ENCODE assay signal across 8 cellular contexts in genomic region chr11:14520086-14520901, GRCh38. TPM values are rescaled to one million over a fixed set of nuclear protein-coding genes. Genes with fewer than 3 reads are reported as not detected.
DNase-seq lines count a peak whose midpoint lies in the region; ATAC-seq and TF ChIP-seq lines count a peak whose summit lies in the region.

Gene PSMA1, minus strand, starts transcription at chr11:14520386. Its CDS starts 87 bp downstream, at chr11:14520299.

- H4K20me1 ChIP-seq in PC-9 (ENCODE audit: insufficient read depth), result no peaks in the 10 kb centered on the region

- H3F3A ChIP-seq in PC-9 (ENCODE audit: insufficient read depth, low read depth), result peaks cover 4% of the 10 kb centered on the region; the same call in 1 of the 2 replicates

- TF ChIP-seq CTCF in PC-9 (conservative IDR thresholded peaks at IDR 0.05), result peak; percentile 26; the same call in 1 of the 2 replicates

- peak within 1 kb of the TSS; percentile 97 for H2AFZ ChIP-seq in PC-9

- peak within 1 kb of the TSS; percentile 93 for H3K9ac ChIP-seq in mucosa of stomach (ENCODE audit: low read length)

- H3K9me2 ChIP-seq in PC-9 (ENCODE audit: insufficient read depth), result no peaks in the 10 kb centered on the region

- no peaks in the 10 kb centered on the region; the same call in 1 of the 2 replicates for H3K4me1 ChIP-seq in PC-9 (replicated peaks; ENCODE audit: insufficient read depth)
- H3K4me1 ChIP-seq in mucosa of stomach (ENCODE audit: control insufficient read depth, insufficient read depth, low read length), result peaks cover 4% of the 10 kb centered on the region

- H3K36me3 ChIP-seq in PC-9 (ENCODE audit: low read depth) (peaks cover 8% of the 10 kb centered on the region), mucosa of stomach (ENCODE audit: control insufficient read depth, insufficient read depth, low read length) (no peaks in the 10 kb centered on the region)

- BruUV-seq in PC-9 (replicated peaks; lab: Mats Ljungman, UMichigan), result TSS peak; percentile 54

- no peaks in the 10 kb centered on the region for H3K27me3 ChIP-seq in PC-9 (ENCODE audit: insufficient read depth, low read depth)
- H3K27me3 ChIP-seq in mucosa of stomach (ENCODE audit: control insufficient read depth, insufficient read depth, low read length), result no peaks in the 10 kb centered on the region

- peak within 1 kb of the TSS; percentile 80 for H3K4me3 ChIP-seq in Jurkat, Clone E6-1 (ENCODE audit: low read length)
- peak within 1 kb of the TSS; percentile 98 for H3K4me3 ChIP-seq in PC-9
- H3K4me3 ChIP-seq in mucosa of stomach (ENCODE audit: low read length), result peak within 1 kb of the TSS; percentile 94

- DNase-seq in DMS153 treated with DMSO at 0.1 percent for 48 hours (lab: John Stamatoyannopoulos, UW; ENCODE audit: unreplicated experiment) (peak; percentile 94), PC-9 (peak; percentile 83 to 86), erythroblast (lab: John Stamatoyannopoulos, UW) (peak; percentile 95 to 97)
- DNase-seq in Jurkat, Clone E6-1 (ENCODE audit: low read depth, low spot score), result peak; percentile 95
- DNase-seq in activated T-cell treated with anti-CD3 and anti-CD28 coated beads, Interleukin-2, amount 50 U/mL, for 1 hour, result peak; percentile 91
- peak; percentile 74 to 77 for DNase-seq in stimulated activated CD8-positive, alpha-beta memory T cell treated with anti-CD3 and anti-CD28 coated beads, Interleukin-7, amount 100 ng/mL, for 1 hour (ENCODE audit: low read depth in 2 of 2)

- POLR2A ChIA-PET in PC-9 (lab: Charles Lee; ENCODE audit: unreplicated experiment), result interaction anchor here (0.6 kb wide), 1 partner anchor 372 kb away, joined by 6 read pairs; no protein-coding TSS in a partner anchor

- H3K27ac ChIP-seq in PC-9, result peak within 1 kb of the TSS; percentile 93

- CTCF ChIA-PET in PC-9 (lab: Charles Lee), result no interaction called here

- H3K79me2 ChIP-seq in PC-9 (ENCODE audit: low read depth), result peaks cover 37% of the 10 kb centered on the region

- peak within 1 kb of the TSS; percentile 95 for H3K4me2 ChIP-seq in PC-9

- intact Hi-C loops in PC-9 (cut with micrococcal nuclease; ENCODE audit: unreplicated experiment), result loop anchor here (2.0 to 5.0 kb wide), 2 partner anchors 19 to 372 kb away; partner anchors contain the start of gene CYP2R1

- ATAC-seq in GM21619 (IDR thresholded peaks at IDR 0.05; ENCODE audit: unreplicated experiment), result peak; percentile 92

- H3K9me3 ChIP-seq in PC-9 (ENCODE audit: insufficient read depth, low read depth), result no peaks in the 10 kb centered on the region
- H3K9me3 ChIP-seq in mucosa of stomach (ENCODE audit: control insufficient read depth, low read length), result no peaks in the 10 kb centered on the region

- TF ChIP-seq POLR2A in erythroblast (IDR thresholded peaks at IDR 0.05; ENCODE audit: low read length), result peak; percentile 91

RNA-seq across cellular contexts. Expression of gene PSMA1, which starts in this region (rescaled TPM):
- 319 TPM for polyA plus RNA-seq in Jurkat, Clone E6-1 (2012; ENCODE audit: insufficient read depth, insufficient read length)
- 92.2 and 143 TPM in 2 replicates for total RNA-seq in PC-9 (2021)

Comparison
In these comparisons a context has a peak if more than half of its experiments do, and no peak if none do; other contexts are left out.
1. Peak in every context shown above with its lines: DNase-seq, ATAC-seq, H3K4me3 ChIP-seq and H3K27ac ChIP-seq.